In the genomic region with DNA sequence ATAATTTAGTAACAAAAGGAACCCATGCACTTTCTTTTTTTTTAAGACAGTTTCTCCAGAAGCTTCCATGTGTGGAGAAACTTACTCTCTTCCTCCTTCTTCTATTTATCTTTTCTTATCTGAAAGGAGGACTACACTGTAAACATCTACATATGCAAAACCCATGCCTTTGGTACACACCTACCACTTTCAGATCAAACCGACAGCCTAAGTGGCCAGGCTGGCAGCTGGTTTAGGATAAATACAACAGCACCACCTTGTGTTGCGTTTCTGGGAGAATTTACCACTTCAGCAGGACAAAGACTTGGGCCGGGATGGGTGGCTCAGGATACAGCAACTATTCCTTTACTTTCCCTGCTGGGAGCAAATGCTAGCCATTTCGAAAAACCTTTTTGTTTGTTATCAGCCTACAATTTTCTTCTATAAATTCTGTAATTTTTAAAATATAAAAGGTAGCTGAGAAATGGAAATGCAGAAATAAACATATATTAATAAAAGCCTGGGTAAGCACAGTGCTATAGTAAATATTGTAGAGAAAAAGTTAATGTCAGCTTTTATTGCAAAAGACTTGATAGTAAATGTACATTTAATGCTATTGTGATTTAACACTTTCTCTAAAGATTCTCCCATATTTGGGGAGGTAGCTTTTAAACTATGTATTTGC, we compare ENCODE assay signal across 8 cellular contexts.
DNase-seq lines count a peak whose midpoint lies in the region; ATAC-seq, FAIRE-seq and TF ChIP-seq lines count a peak whose summit lies in the region.

No MANE protein-coding gene starts in this region.

- no peaks in the 10 kb centered on the region for H3K9me3 ChIP-seq in SU-DHL-6 (ENCODE audit: insufficient read depth, low read length)

- H3K79me2 ChIP-seq in SU-DHL-6 (ENCODE audit: insufficient read depth, low read length) = no peaks in the 10 kb centered on the region

- H4K20me1 ChIP-seq in SU-DHL-6 (ENCODE audit: low read depth, low read length) = no peaks in the 10 kb centered on the region

- no peak overlapping the region for H3K4me3 Mint-ChIP-seq in activated naive CD8-positive, alpha-beta T cell treated with anti-CD3 and anti-CD28 coated beads, Interleukin-2, amount 10 ng/mL, durations not matched to agents 7 days and 5 days

- peaks cover 11% of the 10 kb centered on the region for H3K4me1 Mint-ChIP-seq in activated naive CD8-positive, alpha-beta T cell treated with anti-CD3 and anti-CD28 coated beads, Interleukin-2, amount 10 ng/mL, durations not matched to agents 7 days and 5 days

- peak overlapping the region; percentile 43; the same call in 1 of the 2 replicates for H3K9ac ChIP-seq in SU-DHL-6 (ENCODE audit: low read length)

- no peaks in the 10 kb centered on the region for H3K9me2 ChIP-seq in SU-DHL-6 (replicated peaks; ENCODE audit: insufficient read depth, low read length)

- H3K4me3 ChIP-seq in SU-DHL-6 (ENCODE audit: insufficient read depth, low read length, poor library complexity, severe bottlenecking) = no peak overlapping the region

- POLR2A ChIA-PET in activated naive CD8-positive, alpha-beta T cell treated with anti-CD3 and anti-CD28 coated beads, Interleukin-2, amount 10 ng/mL, durations not matched to agents 7 days and 5 days (lab: Charles Lee) = interaction anchor here (1.0 kb wide), 1 partner anchor 180 kb away, joined by 8 read pairs; no protein-coding TSS in a partner anchor

- no peak overlapping the region for H3K27ac Mint-ChIP-seq in activated naive CD8-positive, alpha-beta T cell treated with anti-CD3 and anti-CD28 coated beads, Interleukin-2, amount 10 ng/mL, durations not matched to agents 7 days and 5 days

- H3K27me3 ChIP-seq in SU-DHL-6 (ENCODE audit: low read length) = no peaks in the 10 kb centered on the region

- DNase-seq in GM12891 (ENCODE audit: insufficient read length, low spot score) = no peak
- DNase-seq in NCI-H1105 treated with DMSO at 0.1 percent for 48 hours (lab: John Stamatoyannopoulos, UW) = peak; percentile 75
- DNase-seq in activated naive CD8-positive, alpha-beta T cell treated with anti-CD3 and anti-CD28 coated beads, Interleukin-2, amount 10 ng/mL, durations not matched to agents 7 days and 5 days = peak; percentile 32
- DNase-seq in Right ventricle myocardium superior = peak; percentile 68
- DNase-seq in posterior vena cava (ENCODE audit: low spot score) = peak; percentile 81

- peak; percentile 81 for TF ChIP-seq CTCF in SU-DHL-6 (IDR thresholded peaks at IDR 0.05; ENCODE audit: insufficient read depth, low read length, poor library complexity, severe bottlenecking)

- ATAC-seq in HG02642 (IDR thresholded peaks at IDR 0.05; ENCODE audit: poor library complexity, unreplicated experiment) (peak; percentile 71), Right ventricle myocardium superior (ENCODE audit: poor library complexity) (peak; percentile 87), HG02840 (IDR thresholded peaks at IDR 0.05; ENCODE audit: low FRiP score, unreplicated experiment) (no peak)
- ATAC-seq in activated naive CD8-positive, alpha-beta T cell treated with anti-CD3 and anti-CD28 coated beads, Interleukin-2, amount 10 ng/mL, durations not matched to agents 7 days and 5 days (ENCODE audit: low read depth) = peak; percentile 89

- peak overlapping the region; percentile 83 for H3K27ac ChIP-seq in SU-DHL-6 (ENCODE audit: low read depth, low read length)

- no peaks in the 10 kb centered on the region for H3K36me3 Mint-ChIP-seq in activated naive CD8-positive, alpha-beta T cell treated with anti-CD3 and anti-CD28 coated beads, Interleukin-2, amount 10 ng/mL, durations not matched to agents 7 days and 5 days

- no peak overlapping the region for H2AFZ ChIP-seq in SU-DHL-6 (ENCODE audit: low read depth, low read length, severe bottlenecking)

- H3K9me3 Mint-ChIP-seq in activated naive CD8-positive, alpha-beta T cell treated with anti-CD3 and anti-CD28 coated beads, Interleukin-2, amount 10 ng/mL, durations not matched to agents 7 days and 5 days = no peaks in the 10 kb centered on the region

- FAIRE-seq in GM12891 (lab: Jason Lieb, UNC) = peak; percentile 98

- H3K36me3 ChIP-seq in SU-DHL-6 (ENCODE audit: low read length) = no peaks in the 10 kb centered on the region

- H3F3A ChIP-seq in SU-DHL-6 (ENCODE audit: insufficient read depth) = peaks cover 39% of the 10 kb centered on the region

- H3K4me2 ChIP-seq in SU-DHL-6 (ENCODE audit: low read depth, low read length, poor library complexity, severe bottlenecking) = peak overlapping the region; percentile 58

- no peaks in the 10 kb centered on the region for H3K27me3 Mint-ChIP-seq in activated naive CD8-positive, alpha-beta T cell treated with anti-CD3 and anti-CD28 coated beads, Interleukin-2, amount 10 ng/mL, durations not matched to agents 7 days and 5 days

- intact Hi-C loops in Right ventricle myocardium superior (cut with DNase I) (loop anchor here (5.0 to 10.0 kb wide), 3 partner anchors 112 to 369 kb away; no protein-coding TSS in a partner anchor), posterior vena cava (cut with DNase I) (loop anchor here (10.0 kb wide), 2 partner anchors 179 to 519 kb away; no protein-coding TSS in a partner anchor)

- no peak for TF ChIP-seq POLR2A in GM12891 (IDR thresholded peaks at IDR 0.05; ENCODE audit: low read depth, low read length)

TF ChIP-seq in GM12891, 5 proteins besides CTCF, POLR2A, EP300 and RAD21:
- TF ChIP-seq POU2F2 (IDR thresholded peaks at IDR 0.05; ENCODE audit: low read depth, low read length) (peak; percentile 98), POLR2AphosphoS5 (IDR thresholded peaks at IDR 0.05; ENCODE audit: low read depth, low read length) (no peak)
